In genomic region chr5:56522972-56523371, GRCh38 we compare ENCODE assay signal across 13 cellular contexts.
A peak's percentile ranks its signal among the peaks of the same experiment; 100 is the strongest.
DNase-seq lines count a peak whose midpoint lies in the region; ATAC-seq and TF ChIP-seq lines count a peak whose summit lies in the region.
"Had no signal": no experiment of that assay in that cellular context is flagged by ENCODE, and none has a peak within 500 bp of the region (broad histone marks: within the 10 kb centered on the region; RNA-seq: fewer than 3 reads in every experiment).

No MANE protein-coding gene starts in this region.

- DNase-seq in BJ (ENCODE audit: low read depth), result peak; percentile 54
- peak; percentile 74 for DNase-seq in amniotic epithelial cell (ENCODE audit: low read depth)
- DNase-seq in left cardiac atrium, result peak; percentile 49
- DNase-seq in psoas muscle, result peak; percentile 56 to 64
- no peak for DNase-seq in NCI-H2081 (lab: John Stamatoyannopoulos, UW)
- no peak for DNase-seq in effector memory CD4-positive, alpha-beta T cell
- DNase-seq: activated CD8-positive, alpha-beta memory T cell treated with anti-CD3 and anti-CD28 coated beads, Interleukin-2, amount 10 ng/mL, durations not matched to agents 7 days and 5 days; activated naive CD8-positive, alpha-beta T cell treated with anti-CD3 and anti-CD28 coated beads, Interleukin-2, amount 10 ng/mL, durations not matched to agents 7 days and 5 days; colonic mucosa; NCI-H1694 treated with DMSO at 0.1 percent for 48 hours had no signal

- H3K27me3 ChIP-seq in BJ (ENCODE audit: control insufficient read depth, insufficient read depth, low read length) (peaks cover 7% of the 10 kb centered on the region), psoas muscle (ENCODE audit: insufficient read depth in 3 of 3, low read length in 2 of 3) (no peaks in the 10 kb centered on the region)
- no peaks in the 10 kb centered on the region for H3K27me3 ChIP-seq in effector memory CD4-positive, alpha-beta T cell (replicated peaks; ENCODE audit: control insufficient read depth, insufficient read depth, low read length, poor library complexity, severe bottlenecking)
- H3K27me3 ChIP-seq: colonic mucosa had no signal

- 25 to 71% (median 52%) methylated on average over 1 of the region's 1 CpG for whole genome bisulfite sequencing in psoas muscle, 3 donors

- peaks cover 5% of the 10 kb centered on the region for H3K4me1 ChIP-seq in psoas muscle
- H3K4me1 ChIP-seq in effector memory CD4-positive, alpha-beta T cell (ENCODE audit: control insufficient read depth, insufficient read depth, low read length, poor library complexity, severe bottlenecking), result no peaks in the 10 kb centered on the region
- H3K4me1 ChIP-seq: colonic mucosa had no signal

- ATAC-seq in left cardiac atrium (peak; percentile 83 to 84), psoas muscle (peak in 3 of 4 donors; percentile 40 to 65 (median 45)), HG03039 (IDR thresholded peaks at IDR 0.05; ENCODE audit: unreplicated experiment) (no peak), HG03571 (IDR thresholded peaks at IDR 0.05; ENCODE audit: unreplicated experiment) (no peak)
- ATAC-seq: activated CD8-positive, alpha-beta memory T cell treated with anti-CD3 and anti-CD28 coated beads, Interleukin-2, amount 10 ng/mL, durations not matched to agents 7 days and 5 days had no signal

- no peaks in the 10 kb centered on the region for H3K9me3 ChIP-seq in psoas muscle
- no peaks in the 10 kb centered on the region for H3K9me3 ChIP-seq in effector memory CD4-positive, alpha-beta T cell (ENCODE audit: control insufficient read depth, low read length)
- H3K9me3 ChIP-seq: colonic mucosa had no signal

- no peak for TF ChIP-seq CTCF in BJ (IDR thresholded peaks at IDR 0.05; ENCODE audit: insufficient read depth, low read depth, low read length)
- no peak for TF ChIP-seq CTCF in psoas muscle (IDR thresholded peaks at IDR 0.05)

- intact Hi-C loops in left cardiac atrium (cut with DNase I) (no loop called here), psoas muscle (cut with DNase I) (no loop called here)

- CTCF ChIA-PET in BJ (lab: Yijun Ruan, JAX), result no interaction called here

- H3K4me3 ChIP-seq in BJ (ENCODE audit: low read depth, low read length), result no peak overlapping the region
- H3K4me3 ChIP-seq in psoas muscle, result no peak overlapping the region
- H3K4me3 ChIP-seq in effector memory CD4-positive, alpha-beta T cell (ENCODE audit: insufficient read depth, low read depth, low read length, poor library complexity, severe bottlenecking), result no peak overlapping the region
- H3K4me3 ChIP-seq: colonic mucosa had no signal

- H3K36me3 ChIP-seq in BJ (ENCODE audit: control insufficient read depth, insufficient read depth, low read length) (no peaks in the 10 kb centered on the region), psoas muscle (ENCODE audit: insufficient read depth in 1 of 2, low read depth in 1 of 2) (no peaks in the 10 kb centered on the region)
- no peaks in the 10 kb centered on the region for H3K36me3 ChIP-seq in effector memory CD4-positive, alpha-beta T cell (ENCODE audit: control insufficient read depth, insufficient read depth, low read length)
- H3K36me3 ChIP-seq: colonic mucosa had no signal

- H3K27ac ChIP-seq in psoas muscle, result no peak overlapping the region
- H3K27ac ChIP-seq in effector memory CD4-positive, alpha-beta T cell (ENCODE audit: insufficient read depth, low read length, poor library complexity, severe bottlenecking), result no peak overlapping the region
- H3K27ac ChIP-seq: colonic mucosa, KMS-11 had no signal

- POLR2A ChIA-PET in BJ (lab: Charles Lee), result no interaction called here

Comparison
In these comparisons a context has a peak if more than half of its experiments do, and no peak if none do; other contexts are left out.
1. DNase-seq: peak in BJ (single experiment), amniotic epithelial cell (single experiment), left cardiac atrium (single experiment) and psoas muscle (2 of 2); none in NCI-H2081 (0 of 2) and effector memory CD4-positive, alpha-beta T cell (0 of 3).
2. ATAC-seq: peak in left cardiac atrium (2 of 2) and psoas muscle (3 of 4); none in HG03039 (single experiment) and HG03571 (single experiment).